ENCODE assay signal across 1 cellular context in genomic region chr3:44468572-44469520, GRCh38.
A peak's percentile ranks its signal among the peaks of the same experiment; 100 is the strongest.
TF ChIP-seq lines count a peak whose summit lies in the region.

No MANE protein-coding gene starts in this region.

TF ChIP-seq in IMR-90, 13 proteins besides CTCF, POLR2A, EP300 and RAD21:
- TF ChIP-seq MAFK (IDR thresholded peaks at IDR 0.05; ENCODE audit: low read depth, low read length) (peak; percentile 71), NFE2L2 (IDR thresholded peaks at IDR 0.05; ENCODE audit: low read depth, low read length) (no peak)
